8 cellular contexts compared by ENCODE assay signal in the genomic region with DNA sequence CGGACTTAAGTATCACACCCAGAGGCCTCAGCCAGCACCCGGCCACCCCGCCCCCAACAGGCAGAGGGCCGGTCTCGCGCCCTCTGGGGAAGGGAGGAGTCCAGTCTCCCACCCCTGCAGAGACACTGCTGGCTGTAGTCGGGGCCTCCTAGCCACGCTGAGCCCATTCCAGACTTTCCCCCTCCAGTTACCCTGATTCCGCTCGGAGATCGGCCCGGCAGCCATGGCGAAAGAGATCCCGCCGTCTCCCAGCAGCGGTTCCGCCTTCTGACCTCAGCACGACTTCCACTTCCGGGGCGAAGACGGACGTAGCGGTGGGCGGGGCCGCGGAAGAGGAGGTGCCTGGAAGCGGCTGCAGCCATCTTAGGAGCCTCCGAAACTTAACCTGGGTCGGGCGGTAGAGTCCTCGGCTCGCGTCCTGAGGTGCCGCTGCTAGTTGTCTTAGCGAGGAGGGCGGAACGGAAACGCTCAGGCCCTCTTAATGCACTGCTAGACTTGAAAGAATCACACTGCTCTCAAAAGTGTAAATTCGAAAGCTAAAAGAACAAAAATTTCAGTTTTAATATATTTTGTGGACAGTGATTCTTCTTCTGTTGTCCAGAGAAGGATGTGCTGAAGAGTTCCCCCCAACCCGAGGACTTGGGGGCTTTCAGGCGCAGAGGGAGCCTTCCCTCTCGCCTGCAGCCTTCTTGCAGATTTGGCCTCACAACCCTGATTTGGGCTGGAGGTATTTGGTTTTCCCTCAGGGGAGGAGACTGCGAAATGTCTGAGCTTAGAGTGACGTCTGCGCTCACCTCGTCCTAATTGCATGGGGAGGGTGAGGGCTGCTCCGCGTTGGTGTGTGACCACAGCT. TPM values are rescaled to one million over a fixed set of nuclear protein-coding genes. Genes with fewer than 3 reads are reported as not detected.
A peak's percentile ranks its signal among the peaks of the same experiment; 100 is the strongest.
DNase-seq lines count a peak whose midpoint lies in the region; ATAC-seq, FAIRE-seq and TF ChIP-seq lines count a peak whose summit lies in the region.

A gene with protein sequence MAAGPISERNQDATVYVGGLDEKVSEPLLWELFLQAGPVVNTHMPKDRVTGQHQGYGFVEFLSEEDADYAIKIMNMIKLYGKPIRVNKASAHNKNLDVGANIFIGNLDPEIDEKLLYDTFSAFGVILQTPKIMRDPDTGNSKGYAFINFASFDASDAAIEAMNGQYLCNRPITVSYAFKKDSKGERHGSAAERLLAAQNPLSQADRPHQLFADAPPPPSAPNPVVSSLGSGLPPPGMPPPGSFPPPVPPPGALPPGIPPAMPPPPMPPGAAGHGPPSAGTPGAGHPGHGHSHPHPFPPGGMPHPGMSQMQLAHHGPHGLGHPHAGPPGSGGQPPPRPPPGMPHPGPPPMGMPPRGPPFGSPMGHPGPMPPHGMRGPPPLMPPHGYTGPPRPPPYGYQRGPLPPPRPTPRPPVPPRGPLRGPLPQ (minus strand): TSS at position 269 of the 853 bp plus-strand sequence. CDS start 44 bp downstream, at position 225.

- H3K9me3 Mint-ChIP-seq in activated naive CD4-positive, alpha-beta T cell treated with anti-CD3 and anti-CD28 coated beads for 36 hours: no peaks in the 10 kb centered on the region

- H3K4me3 ChIP-seq in GM06990 (replicated peaks; ENCODE audit: low read depth, low read length) (peak within 1 kb of the TSS; percentile 95), NB4 (ENCODE audit: low read depth, low read length) (peak within 1 kb of the TSS; percentile 98), SK-N-MC (peak within 1 kb of the TSS; percentile 94), neutrophil (ENCODE audit: low read depth in 1 of 2, low read length in 1 of 2) (peak within 1 kb of the TSS; percentile 71 to 82)

- intact Hi-C loops in activated naive CD4-positive, alpha-beta T cell treated with anti-CD3 and anti-CD28 coated beads for 36 hours (cut with micrococcal nuclease): loop anchor here (1.0 to 2.0 kb wide), 5 partner anchors 10 to 81 kb away; partner anchors contain the start of genes BOLA1 and SV2A

- peak; percentile 96 for TF ChIP-seq POLR2A in NB4 (IDR thresholded peaks at IDR 0.05; ENCODE audit: extremely low read depth, insufficient read length)

- peaks cover 21% of the 10 kb centered on the region for H3K36me3 ChIP-seq in GM06990 (ENCODE audit: control insufficient read depth, insufficient read depth, low read length)
- peaks cover 41% of the 10 kb centered on the region for H3K36me3 ChIP-seq in SK-N-MC (ENCODE audit: insufficient read depth, low read length)
- peaks cover 40% of the 10 kb centered on the region for H3K36me3 ChIP-seq in neutrophil

- H3K27ac ChIP-seq in SK-N-MC (peak within 1 kb of the TSS; percentile 91), neutrophil (peak within 1 kb of the TSS; percentile 94), substantia nigra (ENCODE audit: low read depth, low read length, poor library complexity, severe bottlenecking) (peak within 1 kb of the TSS; percentile 95)

- H3K9me3 ChIP-seq in SK-N-MC (ENCODE audit: low read depth, low read length) (no peaks in the 10 kb centered on the region), neutrophil (no peaks in the 10 kb centered on the region)

- ATAC-seq in HG02571 (IDR thresholded peaks at IDR 0.05; ENCODE audit: unreplicated experiment): peak; percentile 95

- peaks cover 38% of the 10 kb centered on the region for H3K36me3 Mint-ChIP-seq in activated naive CD4-positive, alpha-beta T cell treated with anti-CD3 and anti-CD28 coated beads for 36 hours (ENCODE audit: low read depth)

- peaks cover 18 to 23% of the 10 kb centered on the region in 2 experiments for H3K4me1 ChIP-seq in neutrophil (ENCODE audit: control insufficient read depth in 1 of 2, insufficient read depth in 1 of 2, low read depth in 1 of 2, low read length in 1 of 2)

- CTCF ChIA-PET in activated naive CD4-positive, alpha-beta T cell treated with anti-CD3 and anti-CD28 coated beads for 36 hours (lab: Charles Lee): interaction anchor here (1.0 kb wide), 1 partner anchor 40 kb away, joined by 3 read pairs; a partner anchor contains a TSS

- TF ChIP-seq CTCF in GM06990 (IDR thresholded peaks at IDR 0.05; ENCODE audit: insufficient read depth, low read length, poor library complexity, severe bottlenecking) (no peak), NB4 (IDR thresholded peaks at IDR 0.05; ENCODE audit: low read depth, low read length) (no peak), neutrophil (IDR thresholded peaks at IDR 0.05) (peak; percentile 16)

- H3K4me3 Mint-ChIP-seq in activated naive CD4-positive, alpha-beta T cell treated with anti-CD3 and anti-CD28 coated beads for 36 hours: peak within 1 kb of the TSS; percentile 99

- no peak for FAIRE-seq in frontal cortex (lab: Jason Lieb, UNC)

- H3K4me1 Mint-ChIP-seq in activated naive CD4-positive, alpha-beta T cell treated with anti-CD3 and anti-CD28 coated beads for 36 hours (ENCODE audit: low read depth): peaks cover 45% of the 10 kb centered on the region

- H3K27me3 ChIP-seq in GM06990 (replicated peaks; ENCODE audit: control insufficient read depth, insufficient read depth, low read length) (no peaks in the 10 kb centered on the region), neutrophil (no peaks in the 10 kb centered on the region)

- H3K9ac ChIP-seq in SK-N-MC (ENCODE audit: insufficient read length): peak within 1 kb of the TSS; percentile 96

- H3K27ac Mint-ChIP-seq in activated naive CD4-positive, alpha-beta T cell treated with anti-CD3 and anti-CD28 coated beads for 36 hours: peak within 1 kb of the TSS; percentile 95

- DNase-seq in GM06990 (ENCODE audit: extremely low read depth, insufficient read length): peak; percentile 95
- peak; percentile 95 for DNase-seq in NB4 (ENCODE audit: low read depth)
- DNase-seq in SK-N-MC (ENCODE audit: low read depth, low spot score): no peak
- peak; percentile 97 for DNase-seq in activated naive CD4-positive, alpha-beta T cell treated with anti-CD3 and anti-CD28 coated beads for 36 hours
- DNase-seq in frontal cortex (ENCODE audit: low spot score in 2 of 2): peak; percentile 76 to 88
- peak; percentile 73 to 97 (median 93) for DNase-seq in substantia nigra (lab: John Stamatoyannopoulos, UW)

- no peaks in the 10 kb centered on the region for H3K27me3 Mint-ChIP-seq in activated naive CD4-positive, alpha-beta T cell treated with anti-CD3 and anti-CD28 coated beads for 36 hours (ENCODE audit: low read depth)

RNA-seq across cellular contexts. Expression of the gene that starts here (rescaled TPM):
- total RNA-seq in activated naive CD4-positive, alpha-beta T cell treated with anti-CD3 and anti-CD28 coated beads for 36 hours: 10 to 100 TPM; 47.3 to 48.5 TPM
- total RNA-seq in frontal cortex: 7.3 TPM
